Comparison of ENCODE assay signal across 14 cellular contexts in the genomic region with DNA sequence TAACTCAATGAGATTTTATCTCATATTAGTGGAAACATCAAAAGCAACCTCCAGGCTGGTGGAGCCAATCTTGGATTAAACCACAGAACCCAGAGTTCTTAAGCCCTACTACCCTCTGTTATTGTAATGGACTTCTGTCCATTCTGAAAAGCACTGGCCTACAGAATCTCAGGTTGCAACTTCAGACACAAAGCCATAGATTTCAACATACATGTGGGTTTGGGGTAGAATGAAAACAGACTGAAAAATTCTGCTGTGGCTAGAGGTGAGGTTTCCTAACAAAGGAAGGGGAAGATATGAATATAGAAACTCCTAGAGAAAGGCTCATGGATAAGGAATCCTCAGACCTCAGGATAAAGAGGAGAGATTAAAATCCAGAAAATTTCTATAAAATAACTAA.
DNase-seq lines count a peak whose midpoint lies in the region; ATAC-seq and TF ChIP-seq lines count a peak whose summit lies in the region.
"Had no signal": no experiment of that assay in that cellular context is flagged by ENCODE, and none has a peak within 500 bp of the region (broad histone marks: within the 10 kb centered on the region; RNA-seq: fewer than 3 reads in every experiment).

No MANE protein-coding gene starts in this region.

- H3K4me1 Mint-ChIP-seq in activated CD8-positive, alpha-beta T cell treated with anti-CD3 and anti-CD28 coated beads for 36 hours (ENCODE audit: low read depth) = no peaks in the 10 kb centered on the region

- in situ Hi-C loops in astrocyte of the cerebellum (cut with HindIII; ENCODE audit: low sequenced_read_pairs) = no loop called here

- no peaks in the 10 kb centered on the region for H3K36me3 Mint-ChIP-seq in activated CD8-positive, alpha-beta T cell treated with anti-CD3 and anti-CD28 coated beads for 36 hours (ENCODE audit: low read depth)
- no peaks in the 10 kb centered on the region for H3K36me3 Mint-ChIP-seq in activated naive CD4-positive, alpha-beta T cell treated with anti-CD3 and anti-CD28 coated beads, Interleukin-2, amount 50 U/mL, for 72 hours
- H3K36me3 Mint-ChIP-seq: CD4-positive, CD25-positive, alpha-beta regulatory T cell had no signal

- DNase-seq in AG10803 (ENCODE audit: low read depth) (peak; percentile 5), NCI-H226 (peak; percentile 26), astrocyte of the cerebellum (ENCODE audit: low read depth) (peak; percentile 3), fibroblast of pulmonary artery (ENCODE audit: low read depth) (peak; percentile 35), 8988T (no peak), NCI-H2171 (lab: John Stamatoyannopoulos, UW) (no peak)
- DNase-seq in activated CD8-positive, alpha-beta T cell treated with anti-CD3 and anti-CD28 coated beads for 36 hours = no peak
- no peak for DNase-seq in activated naive CD4-positive, alpha-beta T cell treated with anti-CD3 and anti-CD28 coated beads, Interleukin-2, amount 50 U/mL, for 72 hours (ENCODE audit: low spot score in 2 of 2)
- DNase-seq: CD4-positive, CD25-positive, alpha-beta regulatory T cell; DMS53; GF-D8; HCEC 1CT; HFFc6 had no signal

- no peak overlapping the region for H3K27ac Mint-ChIP-seq in activated CD8-positive, alpha-beta T cell treated with anti-CD3 and anti-CD28 coated beads for 36 hours
- H3K27ac Mint-ChIP-seq in activated naive CD4-positive, alpha-beta T cell treated with anti-CD3 and anti-CD28 coated beads, Interleukin-2, amount 50 U/mL, for 72 hours = no peak overlapping the region
- H3K27ac Mint-ChIP-seq: CD4-positive, CD25-positive, alpha-beta regulatory T cell; HFFc6 had no signal

- intact Hi-C loops in activated CD8-positive, alpha-beta T cell treated with anti-CD3 and anti-CD28 coated beads for 36 hours (cut with micrococcal nuclease) = no loop called here

- H3K9me3 Mint-ChIP-seq in activated CD8-positive, alpha-beta T cell treated with anti-CD3 and anti-CD28 coated beads for 36 hours = no peaks in the 10 kb centered on the region
- H3K9me3 Mint-ChIP-seq in activated naive CD4-positive, alpha-beta T cell treated with anti-CD3 and anti-CD28 coated beads, Interleukin-2, amount 50 U/mL, for 72 hours = no peaks in the 10 kb centered on the region
- H3K9me3 Mint-ChIP-seq: CD4-positive, CD25-positive, alpha-beta regulatory T cell; HFFc6 had no signal

- no peak overlapping the region for H3K4me3 ChIP-seq in AG10803 (ENCODE audit: low read length)
- no peak overlapping the region for H3K4me3 ChIP-seq in astrocyte of the cerebellum (ENCODE audit: low read depth, low read length)
- H3K4me3 ChIP-seq in fibroblast of pulmonary artery (replicated peaks; ENCODE audit: low read depth, low read length) = no peak overlapping the region
- H3K4me3 ChIP-seq: BLaER1 treated with 17β-estradiol and CSF1 and Interleukin-3, amounts not matched to agents 10 nM and 100 nM had no signal

- CTCF ChIA-PET in activated CD8-positive, alpha-beta T cell treated with anti-CD3 and anti-CD28 coated beads for 36 hours (lab: Charles Lee) = interaction anchor here (1.6 kb wide), 1 partner anchor 27 kb away, joined by 3 read pairs; no protein-coding TSS in a partner anchor

- no peak overlapping the region for H3K4me3 Mint-ChIP-seq in activated CD8-positive, alpha-beta T cell treated with anti-CD3 and anti-CD28 coated beads for 36 hours
- H3K4me3 Mint-ChIP-seq: CD4-positive, CD25-positive, alpha-beta regulatory T cell; HFFc6 had no signal

- POLR2A ChIA-PET in activated CD8-positive, alpha-beta T cell treated with anti-CD3 and anti-CD28 coated beads for 36 hours (lab: Charles Lee) = no interaction called here

- TF ChIP-seq CTCF in AG10803 (conservative IDR thresholded peaks at IDR 0.05; ENCODE audit: low read length) (no peak), astrocyte of the cerebellum (IDR thresholded peaks at IDR 0.05; ENCODE audit: low read depth, low read length, missing control alignments) (no peak), fibroblast of pulmonary artery (IDR thresholded peaks at IDR 0.05; ENCODE audit: low read length, missing control alignments) (no peak)
- no peak for TF ChIP-seq CTCF in activated CD8-positive, alpha-beta T cell treated with anti-CD3 and anti-CD28 coated beads for 36 hours (IDR thresholded peaks at IDR 0.05)

- H3K27me3 Mint-ChIP-seq in activated CD8-positive, alpha-beta T cell treated with anti-CD3 and anti-CD28 coated beads for 36 hours = no peaks in the 10 kb centered on the region
- H3K27me3 Mint-ChIP-seq: CD4-positive, CD25-positive, alpha-beta regulatory T cell had no signal

- ATAC-seq in activated CD8-positive, alpha-beta T cell treated with anti-CD3 and anti-CD28 coated beads for 36 hours = no peak
- no peak for ATAC-seq in activated naive CD4-positive, alpha-beta T cell treated with anti-CD3 and anti-CD28 coated beads, Interleukin-2, amount 50 U/mL, for 72 hours

Comparison
In these comparisons a context has a peak if more than half of its experiments do, and no peak if none do; other contexts are left out.
1. DNase-seq: peak in AG10803 (single experiment), NCI-H226 (single experiment), astrocyte of the cerebellum (single experiment) and fibroblast of pulmonary artery (single experiment); none in 8988T (single experiment), activated CD8-positive, alpha-beta T cell treated with anti-CD3 and anti-CD28 coated beads for 36 hours (single experiment), activated naive CD4-positive, alpha-beta T cell treated with anti-CD3 and anti-CD28 coated beads, Interleukin-2, amount 50 U/mL, for 72 hours (0 of 2) and NCI-H2171 (single experiment).